1 cellular context compared by ENCODE assay signal in genomic region chr4:159048166-159048886, GRCh38.
TF ChIP-seq lines count a peak whose summit lies in the region.

No MANE protein-coding gene starts in this region.

TF ChIP-seq in HepG2, 621 proteins besides CTCF, POLR2A, EP300 and RAD21 (continued from another document):
- peak; percentile 51; the same call in 1 of the 2 replicates for TF ChIP-seq KDM2A (CRISPR knock-in tag; IDR thresholded peaks at IDR 0.05; ENCODE audit: borderline replicate concordance, low read depth)
- peak; percentile 42; the same call in 1 of the 2 replicates for TF ChIP-seq FOSL2 (CRISPR knock-in tag; IDR thresholded peaks at IDR 0.05)
- 0 out of 2 replicates have a peak, but pooled peaks have one; percentile 40 for TF ChIP-seq MIER2 (CRISPR knock-in tag; IDR thresholded peaks at IDR 0.05)
- TF ChIP-seq REPIN1 (CRISPR knock-in tag; IDR thresholded peaks at IDR 0.05; ENCODE audit: borderline replicate concordance, low read depth), result peak; percentile 75; the same call in 1 of the 2 replicates
- TF ChIP-seq RARG (CRISPR knock-in tag; IDR thresholded peaks at IDR 0.05; ENCODE audit: low read depth), result no peak
- TF ChIP-seq SMYD3 (CRISPR knock-in tag; IDR thresholded peaks at IDR 0.05), result 0 out of 2 replicates have a peak, but pooled peaks have one; percentile 43
- peak; percentile 60; the same call in 1 of the 2 replicates for TF ChIP-seq GATAD2A (CRISPR knock-in tag; IDR thresholded peaks at IDR 0.05)
- TF ChIP-seq ARID5B (CRISPR knock-in tag; IDR thresholded peaks at IDR 0.05), result peak; percentile 66; the same call in 1 of the 2 replicates
- 0 out of 2 replicates have a peak, but pooled peaks have one; percentile 29 for TF ChIP-seq ZFP37 (CRISPR knock-in tag; IDR thresholded peaks at IDR 0.05; ENCODE audit: borderline replicate concordance)
- peak; percentile 77 for TF ChIP-seq TEAD3 (CRISPR knock-in tag; optimal IDR thresholded peaks at IDR 0.05; ENCODE audit: borderline replicate concordance)
- TF ChIP-seq ZNF501 (CRISPR knock-in tag; IDR thresholded peaks at IDR 0.05), result 0 out of 2 replicates have a peak, but pooled peaks have one; percentile 28
- TF ChIP-seq ARNT (IDR thresholded peaks at IDR 0.05), result no peak
- no peak for TF ChIP-seq ZNF362 (CRISPR knock-in tag; IDR thresholded peaks at IDR 0.05; ENCODE audit: borderline replicate concordance)
- TF ChIP-seq, protein P1, sequence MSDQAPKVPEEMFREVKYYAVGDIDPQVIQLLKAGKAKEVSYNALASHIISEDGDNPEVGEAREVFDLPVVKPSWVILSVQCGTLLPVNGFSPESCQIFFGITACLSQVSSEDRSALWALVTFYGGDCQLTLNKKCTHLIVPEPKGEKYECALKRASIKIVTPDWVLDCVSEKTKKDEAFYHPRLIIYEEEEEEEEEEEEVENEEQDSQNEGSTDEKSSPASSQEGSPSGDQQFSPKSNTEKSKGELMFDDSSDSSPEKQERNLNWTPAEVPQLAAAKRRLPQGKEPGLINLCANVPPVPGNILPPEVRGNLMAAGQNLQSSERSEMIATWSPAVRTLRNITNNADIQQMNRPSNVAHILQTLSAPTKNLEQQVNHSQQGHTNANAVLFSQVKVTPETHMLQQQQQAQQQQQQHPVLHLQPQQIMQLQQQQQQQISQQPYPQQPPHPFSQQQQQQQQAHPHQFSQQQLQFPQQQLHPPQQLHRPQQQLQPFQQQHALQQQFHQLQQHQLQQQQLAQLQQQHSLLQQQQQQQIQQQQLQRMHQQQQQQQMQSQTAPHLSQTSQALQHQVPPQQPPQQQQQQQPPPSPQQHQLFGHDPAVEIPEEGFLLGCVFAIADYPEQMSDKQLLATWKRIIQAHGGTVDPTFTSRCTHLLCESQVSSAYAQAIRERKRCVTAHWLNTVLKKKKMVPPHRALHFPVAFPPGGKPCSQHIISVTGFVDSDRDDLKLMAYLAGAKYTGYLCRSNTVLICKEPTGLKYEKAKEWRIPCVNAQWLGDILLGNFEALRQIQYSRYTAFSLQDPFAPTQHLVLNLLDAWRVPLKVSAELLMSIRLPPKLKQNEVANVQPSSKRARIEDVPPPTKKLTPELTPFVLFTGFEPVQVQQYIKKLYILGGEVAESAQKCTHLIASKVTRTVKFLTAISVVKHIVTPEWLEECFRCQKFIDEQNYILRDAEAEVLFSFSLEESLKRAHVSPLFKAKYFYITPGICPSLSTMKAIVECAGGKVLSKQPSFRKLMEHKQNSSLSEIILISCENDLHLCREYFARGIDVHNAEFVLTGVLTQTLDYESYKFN (CRISPR knock-in tag; conservative IDR thresholded peaks at IDR 0.05), result 0 out of 2 replicates have a peak, but pooled peaks have one; percentile 18
- no peak for TF ChIP-seq FOXA1 (IDR thresholded peaks at IDR 0.05)
- peak; percentile 22; the same call in 1 of the 2 replicates for TF ChIP-seq FOXA1 (CRISPR knock-in tag; IDR thresholded peaks at IDR 0.05)
- peak; percentile 68 for TF ChIP-seq SAP130 (CRISPR knock-in tag; IDR thresholded peaks at IDR 0.05; ENCODE audit: low read depth)
- no peak for TF ChIP-seq SOX6 (IDR thresholded peaks at IDR 0.05)
- peak; percentile 76 for TF ChIP-seq SOX6 (CRISPR knock-in tag; IDR thresholded peaks at IDR 0.05)
- peak; percentile 7; the same call in 1 of the 2 replicates for TF ChIP-seq FOXA3 (CRISPR knock-in tag; IDR thresholded peaks at IDR 0.05)
- TF ChIP-seq, protein P2, sequence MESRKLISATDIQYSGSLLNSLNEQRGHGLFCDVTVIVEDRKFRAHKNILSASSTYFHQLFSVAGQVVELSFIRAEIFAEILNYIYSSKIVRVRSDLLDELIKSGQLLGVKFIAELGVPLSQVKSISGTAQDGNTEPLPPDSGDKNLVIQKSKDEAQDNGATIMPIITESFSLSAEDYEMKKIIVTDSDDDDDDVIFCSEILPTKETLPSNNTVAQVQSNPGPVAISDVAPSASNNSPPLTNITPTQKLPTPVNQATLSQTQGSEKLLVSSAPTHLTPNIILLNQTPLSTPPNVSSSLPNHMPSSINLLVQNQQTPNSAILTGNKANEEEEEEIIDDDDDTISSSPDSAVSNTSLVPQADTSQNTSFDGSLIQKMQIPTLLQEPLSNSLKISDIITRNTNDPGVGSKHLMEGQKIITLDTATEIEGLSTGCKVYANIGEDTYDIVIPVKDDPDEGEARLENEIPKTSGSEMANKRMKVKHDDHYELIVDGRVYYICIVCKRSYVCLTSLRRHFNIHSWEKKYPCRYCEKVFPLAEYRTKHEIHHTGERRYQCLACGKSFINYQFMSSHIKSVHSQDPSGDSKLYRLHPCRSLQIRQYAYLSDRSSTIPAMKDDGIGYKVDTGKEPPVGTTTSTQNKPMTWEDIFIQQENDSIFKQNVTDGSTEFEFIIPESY (CRISPR knock-in tag; IDR thresholded peaks at IDR 0.05), result peak; percentile 30; the same call in 1 of the 2 replicates
- TF ChIP-seq POLR2AphosphoS2 (IDR thresholded peaks at IDR 0.05; ENCODE audit: low read depth, low read length), result no peak
- TF ChIP-seq ZNF350 (CRISPR knock-in tag; IDR thresholded peaks at IDR 0.05; ENCODE audit: borderline replicate concordance, low read depth), result 0 out of 2 replicates have a peak, but pooled peaks have one; percentile 38
- TF ChIP-seq CREB1 (IDR thresholded peaks at IDR 0.05), result no peak
- peak; percentile 43; the same call in 1 of the 2 replicates for TF ChIP-seq CREB1 (CRISPR knock-in tag; IDR thresholded peaks at IDR 0.05)
- TF ChIP-seq, protein P3, sequence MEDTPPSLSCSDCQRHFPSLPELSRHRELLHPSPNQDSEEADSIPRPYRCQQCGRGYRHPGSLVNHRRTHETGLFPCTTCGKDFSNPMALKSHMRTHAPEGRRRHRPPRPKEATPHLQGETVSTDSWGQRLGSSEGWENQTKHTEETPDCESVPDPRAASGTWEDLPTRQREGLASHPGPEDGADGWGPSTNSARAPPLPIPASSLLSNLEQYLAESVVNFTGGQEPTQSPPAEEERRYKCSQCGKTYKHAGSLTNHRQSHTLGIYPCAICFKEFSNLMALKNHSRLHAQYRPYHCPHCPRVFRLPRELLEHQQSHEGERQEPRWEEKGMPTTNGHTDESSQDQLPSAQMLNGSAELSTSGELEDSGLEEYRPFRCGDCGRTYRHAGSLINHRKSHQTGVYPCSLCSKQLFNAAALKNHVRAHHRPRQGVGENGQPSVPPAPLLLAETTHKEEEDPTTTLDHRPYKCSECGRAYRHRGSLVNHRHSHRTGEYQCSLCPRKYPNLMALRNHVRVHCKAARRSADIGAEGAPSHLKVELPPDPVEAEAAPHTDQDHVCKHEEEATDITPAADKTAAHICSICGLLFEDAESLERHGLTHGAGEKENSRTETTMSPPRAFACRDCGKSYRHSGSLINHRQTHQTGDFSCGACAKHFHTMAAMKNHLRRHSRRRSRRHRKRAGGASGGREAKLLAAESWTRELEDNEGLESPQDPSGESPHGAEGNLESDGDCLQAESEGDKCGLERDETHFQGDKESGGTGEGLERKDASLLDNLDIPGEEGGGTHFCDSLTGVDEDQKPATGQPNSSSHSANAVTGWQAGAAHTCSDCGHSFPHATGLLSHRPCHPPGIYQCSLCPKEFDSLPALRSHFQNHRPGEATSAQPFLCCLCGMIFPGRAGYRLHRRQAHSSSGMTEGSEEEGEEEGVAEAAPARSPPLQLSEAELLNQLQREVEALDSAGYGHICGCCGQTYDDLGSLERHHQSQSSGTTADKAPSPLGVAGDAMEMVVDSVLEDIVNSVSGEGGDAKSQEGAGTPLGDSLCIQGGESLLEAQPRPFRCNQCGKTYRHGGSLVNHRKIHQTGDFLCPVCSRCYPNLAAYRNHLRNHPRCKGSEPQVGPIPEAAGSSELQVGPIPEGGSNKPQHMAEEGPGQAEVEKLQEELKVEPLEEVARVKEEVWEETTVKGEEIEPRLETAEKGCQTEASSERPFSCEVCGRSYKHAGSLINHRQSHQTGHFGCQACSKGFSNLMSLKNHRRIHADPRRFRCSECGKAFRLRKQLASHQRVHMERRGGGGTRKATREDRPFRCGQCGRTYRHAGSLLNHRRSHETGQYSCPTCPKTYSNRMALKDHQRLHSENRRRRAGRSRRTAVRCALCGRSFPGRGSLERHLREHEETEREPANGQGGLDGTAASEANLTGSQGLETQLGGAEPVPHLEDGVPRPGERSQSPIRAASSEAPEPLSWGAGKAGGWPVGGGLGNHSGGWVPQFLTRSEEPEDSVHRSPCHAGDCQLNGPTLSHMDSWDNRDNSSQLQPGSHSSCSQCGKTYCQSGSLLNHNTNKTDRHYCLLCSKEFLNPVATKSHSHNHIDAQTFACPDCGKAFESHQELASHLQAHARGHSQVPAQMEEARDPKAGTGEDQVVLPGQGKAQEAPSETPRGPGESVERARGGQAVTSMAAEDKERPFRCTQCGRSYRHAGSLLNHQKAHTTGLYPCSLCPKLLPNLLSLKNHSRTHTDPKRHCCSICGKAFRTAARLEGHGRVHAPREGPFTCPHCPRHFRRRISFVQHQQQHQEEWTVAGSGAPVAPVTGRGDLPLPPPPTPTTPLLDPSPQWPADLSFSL (CRISPR knock-in tag; IDR thresholded peaks at IDR 0.05), result peak; percentile 37; the same call in 1 of the 2 replicates
- 0 out of 2 replicates have a peak, but pooled peaks have one; percentile 64 for TF ChIP-seq TARDBP (CRISPR knock-in tag; IDR thresholded peaks at IDR 0.05)
- TF ChIP-seq ZNF543 (CRISPR knock-in tag; IDR thresholded peaks at IDR 0.05), result no peak
- peak; percentile 46 for TF ChIP-seq MYC (CRISPR knock-in tag; IDR thresholded peaks at IDR 0.05; ENCODE audit: borderline replicate concordance)
- TF ChIP-seq, protein P4, sequence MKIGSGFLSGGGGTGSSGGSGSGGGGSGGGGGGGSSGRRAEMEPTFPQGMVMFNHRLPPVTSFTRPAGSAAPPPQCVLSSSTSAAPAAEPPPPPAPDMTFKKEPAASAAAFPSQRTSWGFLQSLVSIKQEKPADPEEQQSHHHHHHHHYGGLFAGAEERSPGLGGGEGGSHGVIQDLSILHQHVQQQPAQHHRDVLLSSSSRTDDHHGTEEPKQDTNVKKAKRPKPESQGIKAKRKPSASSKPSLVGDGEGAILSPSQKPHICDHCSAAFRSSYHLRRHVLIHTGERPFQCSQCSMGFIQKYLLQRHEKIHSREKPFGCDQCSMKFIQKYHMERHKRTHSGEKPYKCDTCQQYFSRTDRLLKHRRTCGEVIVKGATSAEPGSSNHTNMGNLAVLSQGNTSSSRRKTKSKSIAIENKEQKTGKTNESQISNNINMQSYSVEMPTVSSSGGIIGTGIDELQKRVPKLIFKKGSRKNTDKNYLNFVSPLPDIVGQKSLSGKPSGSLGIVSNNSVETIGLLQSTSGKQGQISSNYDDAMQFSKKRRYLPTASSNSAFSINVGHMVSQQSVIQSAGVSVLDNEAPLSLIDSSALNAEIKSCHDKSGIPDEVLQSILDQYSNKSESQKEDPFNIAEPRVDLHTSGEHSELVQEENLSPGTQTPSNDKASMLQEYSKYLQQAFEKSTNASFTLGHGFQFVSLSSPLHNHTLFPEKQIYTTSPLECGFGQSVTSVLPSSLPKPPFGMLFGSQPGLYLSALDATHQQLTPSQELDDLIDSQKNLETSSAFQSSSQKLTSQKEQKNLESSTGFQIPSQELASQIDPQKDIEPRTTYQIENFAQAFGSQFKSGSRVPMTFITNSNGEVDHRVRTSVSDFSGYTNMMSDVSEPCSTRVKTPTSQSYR (CRISPR knock-in tag; IDR thresholded peaks at IDR 0.05; ENCODE audit: borderline replicate concordance), result peak; percentile 80
- 0 out of 2 replicates have a peak, but pooled peaks have one; percentile 9 for TF ChIP-seq STAG1 (CRISPR knock-in tag; IDR thresholded peaks at IDR 0.05)
- no peak for TF ChIP-seq ZNF335 (CRISPR knock-in tag; IDR thresholded peaks at IDR 0.05)
- peak; percentile 74 for TF ChIP-seq ZMYM4 (CRISPR knock-in tag; IDR thresholded peaks at IDR 0.05)
- TF ChIP-seq LCORL (IDR thresholded peaks at IDR 0.05), result no peak
- 0 out of 2 replicates have a peak, but pooled peaks have one; percentile 38 for TF ChIP-seq LCORL (CRISPR knock-in tag; IDR thresholded peaks at IDR 0.05)
